ENCODE assay signal across 1 cellular context in the genomic region with DNA sequence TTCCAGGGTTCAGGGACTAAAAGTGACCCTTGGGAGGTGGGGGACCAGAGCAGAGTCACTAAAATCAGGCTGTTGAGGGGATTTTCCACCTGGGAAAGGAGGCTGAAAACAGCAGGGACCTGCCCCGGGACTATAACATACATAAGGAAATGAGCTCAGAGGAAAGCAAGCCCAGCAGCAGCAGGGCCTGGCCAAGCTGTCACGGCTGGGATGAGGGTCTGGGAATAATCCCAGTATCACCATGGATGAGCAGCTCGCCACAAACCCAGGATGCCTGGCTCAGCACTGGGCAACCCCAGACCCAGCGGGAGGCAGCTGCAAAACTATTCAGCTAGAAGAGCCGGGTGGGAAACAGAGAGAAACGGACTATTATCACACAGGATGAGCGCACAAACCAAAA.
TF ChIP-seq lines count a peak whose summit lies in the region.

No MANE protein-coding gene starts in this region.

TF ChIP-seq in SK-N-SH, 30 proteins besides CTCF, POLR2A, EP300 and RAD21:
- TF ChIP-seq FOXM1 (IDR thresholded peaks at IDR 0.05; ENCODE audit: low read depth) (no peak), TAF1 (IDR thresholded peaks at IDR 0.05; ENCODE audit: borderline replicate concordance, low read depth, low read length) (no peak), RXRA (IDR thresholded peaks at IDR 0.05; ENCODE audit: borderline replicate concordance, low read depth) (no peak), YY1 (IDR thresholded peaks at IDR 0.05; ENCODE audit: low read depth) (no peak), SMC3 (IDR thresholded peaks at IDR 0.05; ENCODE audit: low read depth, low read length) (no peak), SIN3A (IDR thresholded peaks at IDR 0.05; ENCODE audit: borderline replicate concordance, low read depth, low read length) (no peak), FOXJ3 (CRISPR knock-in tag; IDR thresholded peaks at IDR 0.05) (no peak), GABPA (IDR thresholded peaks at IDR 0.05; ENCODE audit: low read depth) (no peak), NFIC (IDR thresholded peaks at IDR 0.05; ENCODE audit: borderline replicate concordance) (no peak), RFX5 (IDR thresholded peaks at IDR 0.05; ENCODE audit: low read length) (no peak), FOSL2 (IDR thresholded peaks at IDR 0.05; ENCODE audit: borderline replicate concordance, low read depth) (no peak), POLR2AphosphoS5 (IDR thresholded peaks at IDR 0.05; ENCODE audit: low read depth, low read length) (no peak), JUND (IDR thresholded peaks at IDR 0.05) (no peak), GATA2 (CRISPR knock-in tag; IDR thresholded peaks at IDR 0.05) (no peak), MEF2A (IDR thresholded peaks at IDR 0.05; ENCODE audit: borderline replicate concordance, low read depth) (no peak), MXI1 (IDR thresholded peaks at IDR 0.05; ENCODE audit: low read depth, low read length) (no peak)
- TF ChIP-seq, protein P1, sequence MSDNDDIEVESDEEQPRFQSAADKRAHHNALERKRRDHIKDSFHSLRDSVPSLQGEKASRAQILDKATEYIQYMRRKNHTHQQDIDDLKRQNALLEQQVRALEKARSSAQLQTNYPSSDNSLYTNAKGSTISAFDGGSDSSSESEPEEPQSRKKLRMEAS (IDR thresholded peaks at IDR 0.05; ENCODE audit: low read depth): no peak
- TF ChIP-seq, protein P2, sequence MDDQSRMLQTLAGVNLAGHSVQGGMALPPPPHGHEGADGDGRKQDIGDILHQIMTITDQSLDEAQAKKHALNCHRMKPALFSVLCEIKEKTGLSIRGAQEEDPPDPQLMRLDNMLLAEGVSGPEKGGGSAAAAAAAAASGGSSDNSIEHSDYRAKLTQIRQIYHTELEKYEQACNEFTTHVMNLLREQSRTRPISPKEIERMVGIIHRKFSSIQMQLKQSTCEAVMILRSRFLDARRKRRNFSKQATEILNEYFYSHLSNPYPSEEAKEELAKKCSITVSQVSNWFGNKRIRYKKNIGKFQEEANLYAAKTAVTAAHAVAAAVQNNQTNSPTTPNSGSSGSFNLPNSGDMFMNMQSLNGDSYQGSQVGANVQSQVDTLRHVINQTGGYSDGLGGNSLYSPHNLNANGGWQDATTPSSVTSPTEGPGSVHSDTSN (IDR thresholded peaks at IDR 0.05): no peak
- TF ChIP-seq, protein P3, sequence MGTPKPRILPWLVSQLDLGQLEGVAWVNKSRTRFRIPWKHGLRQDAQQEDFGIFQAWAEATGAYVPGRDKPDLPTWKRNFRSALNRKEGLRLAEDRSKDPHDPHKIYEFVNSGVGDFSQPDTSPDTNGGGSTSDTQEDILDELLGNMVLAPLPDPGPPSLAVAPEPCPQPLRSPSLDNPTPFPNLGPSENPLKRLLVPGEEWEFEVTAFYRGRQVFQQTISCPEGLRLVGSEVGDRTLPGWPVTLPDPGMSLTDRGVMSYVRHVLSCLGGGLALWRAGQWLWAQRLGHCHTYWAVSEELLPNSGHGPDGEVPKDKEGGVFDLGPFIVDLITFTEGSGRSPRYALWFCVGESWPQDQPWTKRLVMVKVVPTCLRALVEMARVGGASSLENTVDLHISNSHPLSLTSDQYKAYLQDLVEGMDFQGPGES (IDR thresholded peaks at IDR 0.05; ENCODE audit: low read depth, low read length): no peak
